12 cellular contexts compared by ENCODE assay signal in genomic region chr13:113838711-113839201, GRCh38. TPM values are rescaled to one million over a fixed set of nuclear protein-coding genes. Genes with fewer than 3 reads are reported as not detected.
DNase-seq lines count a peak whose midpoint lies in the region; ATAC-seq and TF ChIP-seq lines count a peak whose summit lies in the region.
"Had no signal": no experiment of that assay in that cellular context is flagged by ENCODE, and none has a peak within 500 bp of the region (broad histone marks: within the 10 kb centered on the region; RNA-seq: fewer than 3 reads in every experiment).

No MANE protein-coding gene starts in this region.

- TF ChIP-seq CTCF in brain microvascular endothelial cell (IDR thresholded peaks at IDR 0.05; ENCODE audit: low read depth, low read length, missing control alignments), result no peak
- no peak for TF ChIP-seq CTCF in hepatocyte (IDR thresholded peaks at IDR 0.05; ENCODE audit: poor library complexity)

- H3K27ac ChIP-seq in GM23248, result peak overlapping the region; percentile 97
- no peak overlapping the region for H3K27ac ChIP-seq in brain microvascular endothelial cell
- peak overlapping the region; percentile 2 for H3K27ac ChIP-seq in hepatocyte
- H3K27ac ChIP-seq in skin epidermis, result peak overlapping the region in 12 of 21 experiments; percentile 23 to 91 (median 84)

- H3K79me2 ChIP-seq in GM23248 (ENCODE audit: insufficient read depth), result peaks cover 54% of the 10 kb centered on the region
- H3K79me2 ChIP-seq in hepatocyte, result no peaks in the 10 kb centered on the region

- H2AFZ ChIP-seq in GM23248 (no peak overlapping the region), hepatocyte (no peak overlapping the region)

- H3K9me3 ChIP-seq in GM23248 (ENCODE audit: low read depth) (no peaks in the 10 kb centered on the region), hepatocyte (ENCODE audit: low read depth) (no peaks in the 10 kb centered on the region)

- H3K36me3 ChIP-seq in GM23248 (ENCODE audit: low read depth) (peaks cover 23% of the 10 kb centered on the region; the same call in 1 of the 2 replicates), brain microvascular endothelial cell (replicated peaks) (no peaks in the 10 kb centered on the region), hepatocyte (replicated peaks; ENCODE audit: insufficient read depth, low read depth) (no peaks in the 10 kb centered on the region)

- H3K9ac ChIP-seq in GM23248, result peak overlapping the region; percentile 85

- H3F3A ChIP-seq in GM23248 (ENCODE audit: insufficient read depth), result peaks cover 19% of the 10 kb centered on the region

- in situ Hi-C loops in GM23248 (cut with MboI), result no loop called here
- in situ Hi-C loops in brain microvascular endothelial cell (cut with HindIII; ENCODE audit: low pct_ligation_motif_present, low sequenced_read_pairs), result no loop called here

- H3K4me1 ChIP-seq in GM23248 (ENCODE audit: insufficient read depth) (peaks cover 41% of the 10 kb centered on the region), hepatocyte (ENCODE audit: insufficient read depth) (peaks cover 35% of the 10 kb centered on the region)

- H4K20me1 ChIP-seq in GM23248 (ENCODE audit: insufficient read depth), result no peaks in the 10 kb centered on the region
- no peaks in the 10 kb centered on the region for H4K20me1 ChIP-seq in hepatocyte (ENCODE audit: insufficient read depth, poor library complexity, severe bottlenecking)

- H3K4me3 ChIP-seq in GM23248 (peak overlapping the region; percentile 60), brain microvascular endothelial cell (ENCODE audit: low read depth, low read length) (peak overlapping the region; percentile 3), hepatocyte (no peak overlapping the region), skin epidermis (peak overlapping the region in 4 of 7 experiments; percentile 1 to 40 (median 7))

- WGBS in GM23248 (ENCODE audit: low coverage in 1 of 2, low lambda C conversion rate in 2 of 2, missing lambda C conversion rate in 2 of 2), 2 experiments, result 70 to 97% methylated on average over 4 to 8 of the region's 8 CpGs
- 88% methylated on average over 6 of the region's 8 CpGs for WGBS in hepatocyte (ENCODE audit: low lambda C conversion rate, missing lambda C conversion rate)

- H3K9me2 ChIP-seq in GM23248 (ENCODE audit: insufficient read depth) (no peaks in the 10 kb centered on the region), hepatocyte (replicated peaks; ENCODE audit: insufficient read depth) (no peaks in the 10 kb centered on the region)

- H3K27me3 ChIP-seq in GM23248 (replicated peaks; ENCODE audit: insufficient read depth) (no peaks in the 10 kb centered on the region), brain microvascular endothelial cell (replicated peaks) (no peaks in the 10 kb centered on the region), hepatocyte (no peaks in the 10 kb centered on the region)

- no peak for DNase-seq in GM23248
- no peak for DNase-seq in brain microvascular endothelial cell
- DNase-seq in hepatocyte (ENCODE audit: low spot score), result no peak
- no peak for DNase-seq in NCI-H526 treated with DMSO at 0.1 percent for 48 hours (lab: John Stamatoyannopoulos, UW)
- DNase-seq: CD8-positive, alpha-beta T cell; NCI-H510A; stimulated activated naive CD4-positive, alpha-beta T cell treated with Interleukin-2 at 50 U/mL for 16 hours had no signal

- H3K4me2 ChIP-seq in GM23248 (ENCODE audit: unreplicated experiment), result peak overlapping the region; percentile 75
- peak overlapping the region; percentile 56 for H3K4me2 ChIP-seq in hepatocyte

- ATAC-seq in GM21381 (IDR thresholded peaks at IDR 0.05; ENCODE audit: unreplicated experiment) (no peak), HG02798 (IDR thresholded peaks at IDR 0.05; ENCODE audit: poor library complexity, unreplicated experiment) (no peak), HG03280 (IDR thresholded peaks at IDR 0.05; ENCODE audit: unreplicated experiment) (no peak)
- ATAC-seq: activated CD4-positive, CD25-positive, alpha-beta regulatory T cell treated with anti-CD3 and anti-CD28 coated beads, Interleukin-2, amount 50 U/mL, for 24 hours; CD8-positive, alpha-beta T cell had no signal

RNA-seq across cellular contexts. Expression of gene GAS6, which starts 25.1 kb away (rescaled TPM):
- 998 and 1,035 TPM in 2 replicates for total RNA-seq in GM23248 (2014; rRNA removed; shearing (Covaris generic))
- 822 and 865 TPM in 2 replicates for polyA plus RNA-seq in GM23248 (2016; fragmentation: Nextera tagmentation; extraction: Ambion mirVana)
- total RNA-seq in hepatocyte, result 62.5 and 70.0 TPM in 2 replicates
- 146 and 163 TPM in 2 replicates for polyA plus RNA-seq in hepatocyte

Comparison
In these comparisons a context has a peak if more than half of its experiments do, and no peak if none do; other contexts are left out.
1. RNA of gene GAS6, which starts 25.1 kb away (total RNA-seq): 998 to 1,035 TPM in GM23248; 62.5 to 70.0 TPM in hepatocyte; every median in the first group is over 10 times any median in the second.